29 cellular contexts compared by ENCODE assay signal in genomic region chr7:22364910-22365309, GRCh38. TPM values are rescaled to one million over a fixed set of nuclear protein-coding genes. Genes with fewer than 3 reads are reported as not detected.
DNase-seq lines count a peak whose midpoint lies in the region; ATAC-seq, FAIRE-seq and TF ChIP-seq lines count a peak whose summit lies in the region.
"Had no signal": no experiment of that assay in that cellular context is flagged by ENCODE, and none has a peak within 500 bp of the region (broad histone marks: within the 10 kb centered on the region; RNA-seq: fewer than 3 reads in every experiment).

No MANE protein-coding gene starts in this region.

- peak overlapping the region; percentile 45 for H3K4me3 ChIP-seq in Karpas-422 (ENCODE audit: low read length)
- H3K4me3 ChIP-seq: esophagus muscularis mucosa, K562, left lung, neural progenitor cell, pancreas, SK-N-MC, upper lobe of left lung had no signal

- peak overlapping the region; percentile 63 for H3K9ac ChIP-seq in Karpas-422 (ENCODE audit: low read length)
- H3K9ac ChIP-seq: neural progenitor cell had no signal

- H3K79me2 ChIP-seq in Karpas-422 (ENCODE audit: low read length), result no peaks in the 10 kb centered on the region

- peak overlapping the region; percentile 33; the same call in 1 of the 2 replicates for H2AFZ ChIP-seq in Karpas-422 (ENCODE audit: low read length)
- H2AFZ ChIP-seq: neural progenitor cell had no signal

- no peaks in the 10 kb centered on the region for H3K36me3 ChIP-seq in Karpas-422 (ENCODE audit: insufficient read depth, low read length)
- H3K36me3 ChIP-seq: esophagus muscularis mucosa, left lung, neural progenitor cell, pancreas, upper lobe of left lung had no signal

- peak; percentile 21 for DNase-seq in D721Med (ENCODE audit: insufficient read length, low spot score)
- DNase-seq in Karpas-422, result peak; percentile 62
- peak; percentile 85 to 94 for DNase-seq in NCI-H524 (lab: John Stamatoyannopoulos, UW)
- DNase-seq in cerebellum (ENCODE audit: low spot score), result peak; percentile 62
- no peak for DNase-seq in KG1 (lab: John Stamatoyannopoulos, UW)
- DNase-seq: activated CD4-positive, alpha-beta T cell treated with anti-CD3 and anti-CD28 coated beads, Interleukin-2, amount 50 U/mL, for 1 hour; activated CD4-positive, CD25-positive, alpha-beta regulatory T cell; activated naive CD8-positive, alpha-beta T cell treated with anti-CD3 and anti-CD28 coated beads, Interleukin-2, amount 50 U/mL, for 24 hours; activated T-cell treated with anti-CD3 and anti-CD28 coated beads, Interleukin-2, amount 50 U/mL, for 48 hours; COR-L47; dermis blood vessel endothelial cell; foreskin fibroblast; head of caudate nucleus; islet precursor cell; left lung; mesenchymal stem cell; MM.1S; NCI-H1417 treated with DMSO at 0.1 percent for 48 hours; NK-92 treated with Interleukin-12 subunit alpha and Interleukin-12 subunit beta, amount 100 ng/mL, for 24 hours; pancreas; PC-3; stimulated activated naive B cell treated with anti-CD40 and anti-IgM and Interleukin-4, amounts not matched to agents 10 μg/mL and 1 μg/mL and 100 μg/mL, for 72 hours; upper lobe of left lung had no signal

- no peaks in the 10 kb centered on the region for H3K9me2 ChIP-seq in Karpas-422 (replicated peaks; ENCODE audit: insufficient read depth, low read length)

- H4K20me1 ChIP-seq in Karpas-422 (ENCODE audit: insufficient read depth, low read depth, low read length), result no peaks in the 10 kb centered on the region

- FAIRE-seq in D721Med (lab: Jason Lieb, UNC), result peak; percentile 97
- FAIRE-seq: K562, pancreas had no signal

- H3K4me1 ChIP-seq in Karpas-422 (ENCODE audit: low read length), result peaks cover 77% of the 10 kb centered on the region
- H3K4me1 ChIP-seq: esophagus muscularis mucosa, left lung, neural progenitor cell, upper lobe of left lung had no signal

- peak overlapping the region; percentile 99 for H3K27ac ChIP-seq in Karpas-422 (ENCODE audit: low read length)
- H3K27ac ChIP-seq: esophagus muscularis mucosa, left lung, neural progenitor cell, pancreas, SK-N-MC, upper lobe of left lung had no signal

- no peak for TF ChIP-seq CTCF in D721Med (IDR thresholded peaks at IDR 0.05; ENCODE audit: insufficient read depth, missing control alignments)

- H3K4me2 ChIP-seq in Karpas-422 (ENCODE audit: low read depth, low read length, poor library complexity, severe bottlenecking), result peak overlapping the region; percentile 69
- H3K4me2 ChIP-seq: neural progenitor cell had no signal

- no peaks in the 10 kb centered on the region for H3K9me3 ChIP-seq in Karpas-422 (ENCODE audit: low read length)
- H3K9me3 ChIP-seq: esophagus muscularis mucosa, left lung, pancreas, upper lobe of left lung had no signal

- ATAC-seq in HG03520 (IDR thresholded peaks at IDR 0.05; ENCODE audit: unreplicated experiment) (no peak), GM21381 (IDR thresholded peaks at IDR 0.05; ENCODE audit: unreplicated experiment) (no peak)
- ATAC-seq: activated naive CD8-positive, alpha-beta T cell treated with anti-CD3 and anti-CD28 coated beads, Interleukin-2, amount 50 U/mL, for 24 hours; K562; left lung; pancreas; PC-3; stimulated activated naive B cell treated with anti-CD40 and anti-IgM and Interleukin-4, amounts not matched to agents 10 μg/mL and 1 μg/mL and 100 μg/mL, for 72 hours had no signal

- H3K27me3 ChIP-seq in Karpas-422 (ENCODE audit: low read length), result no peaks in the 10 kb centered on the region
- H3K27me3 ChIP-seq: esophagus muscularis mucosa, left lung, neural progenitor cell, upper lobe of left lung had no signal

RNA-seq across cellular contexts. Expression of gene RAPGEF5, which starts 8.0 kb away (rescaled TPM):
- 80.1 and 81.6 TPM in 2 replicates for total RNA-seq in Karpas-422 (2014; rRNA removed; shearing (Covaris generic); ENCODE audit: low replicate concordance)
- total RNA-seq in cerebellum, result 65.8 TPM
